In genomic region chr20:36861875-36862801, GRCh38 we compare ENCODE assay signal across 8 cellular contexts. TPM values are rescaled to one million over a fixed set of nuclear protein-coding genes. Genes with fewer than 3 reads are reported as not detected.
DNase-seq lines count a peak whose midpoint lies in the region; ATAC-seq and TF ChIP-seq lines count a peak whose summit lies in the region.

No MANE protein-coding gene starts in this region.

- no peaks in the 10 kb centered on the region for H3K4me1 ChIP-seq in urinary bladder (ENCODE audit: insufficient read depth)

- intact Hi-C loops in Calu3 (cut with micrococcal nuclease; ENCODE audit: unreplicated experiment), result no loop called here

- H3K4me3 ChIP-seq in urinary bladder (ENCODE audit: low read depth, low read length), result peak overlapping the region; percentile 77

- WGBS in urinary bladder, result 6% methylated on average over 45 of the region's 45 CpGs

- peaks cover 19% of the 10 kb centered on the region for H3K27me3 Mint-ChIP-seq in Calu3 (ENCODE audit: unreplicated experiment)

- H3K36me3 ChIP-seq in urinary bladder (ENCODE audit: insufficient read depth), result no peaks in the 10 kb centered on the region

- no peak for TF ChIP-seq CTCF in Calu3 (IDR thresholded peaks at IDR 0.05; ENCODE audit: unreplicated experiment)

- H3K4me1 Mint-ChIP-seq in Calu3 (ENCODE audit: low read depth, unreplicated experiment), result peaks cover 35% of the 10 kb centered on the region

- no peaks in the 10 kb centered on the region for H3K9me3 Mint-ChIP-seq in Calu3 (ENCODE audit: low read depth, unreplicated experiment)

- H3K4me3 Mint-ChIP-seq in Calu3 (ENCODE audit: low read depth, unreplicated experiment), result peak overlapping the region; percentile 16

- in situ Hi-C loops in KBM-7 (cut with MboI; ENCODE audit: low pct_unique_long_range_greater_than_20kb, low sequenced_read_pairs), result no loop called here

- CTCF ChIA-PET in Calu3 (lab: Charles Lee), result interaction anchor here (1.3 to 2.3 kb wide), 2 partner anchors 26 to 54 kb away, joined by 4 to 5 read pairs; no protein-coding TSS in a partner anchor

- peak overlapping the region; percentile 87 for H3K27ac ChIP-seq in urinary bladder (ENCODE audit: low read depth)

- no peak for DNase-seq in Calu3
- peak; percentile 73 for DNase-seq in KBM-7
- DNase-seq in T1000 (lab: John Stamatoyannopoulos, UW), result peak; percentile 81
- DNase-seq in mucosa of gallbladder (ENCODE audit: low spot score), result peak; percentile 83

- BruUV-seq in Calu3 (replicated peaks; lab: Mats Ljungman, UMichigan), result no TSS peak

- ATAC-seq in esophagus mucosa (peak; percentile 81), HG03280 (IDR thresholded peaks at IDR 0.05; ENCODE audit: unreplicated experiment) (no peak), GM19463 (IDR thresholded peaks at IDR 0.05; ENCODE audit: unreplicated experiment) (no peak)

- peaks cover 16% of the 10 kb centered on the region for H3K36me3 Mint-ChIP-seq in Calu3 (ENCODE audit: insufficient read depth, unreplicated experiment)

- H3K27ac Mint-ChIP-seq in Calu3 (ENCODE audit: unreplicated experiment), result no peak overlapping the region

RNA-seq across cellular contexts. Expression of gene TLDC2, which starts 13.8 kb away (rescaled TPM):
- total RNA-seq in Calu3 (2022) (1.1 and 1.9 TPM in 2 replicates), esophagus mucosa (0.20 TPM), mucosa of gallbladder (9.7 TPM), urinary bladder (1.6 TPM)
- polyA plus RNA-seq in urinary bladder, result 0.33 TPM
